ENCODE assay signal across 23 cellular contexts in the genomic region with DNA sequence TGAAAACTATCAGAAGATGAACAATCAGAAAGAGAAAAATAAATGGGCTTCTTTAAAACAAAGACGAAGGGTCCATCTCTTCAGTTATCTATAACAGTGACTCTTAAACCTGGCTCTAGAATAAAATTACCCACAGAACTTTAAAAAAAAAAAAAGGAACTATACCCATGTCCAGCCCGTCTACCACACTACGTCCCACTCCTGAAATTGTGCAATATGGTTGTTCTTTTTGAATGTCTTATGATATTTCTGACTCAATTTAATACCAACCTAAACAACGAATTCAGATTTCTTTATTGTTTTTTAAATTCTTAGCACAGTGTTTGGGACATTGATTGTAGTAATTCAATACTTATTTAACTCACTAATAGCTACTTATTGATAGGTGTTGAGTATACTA.
"Had no signal": no experiment of that assay in that cellular context is flagged by ENCODE, and none has a peak within 500 bp of the region (broad histone marks: within the 10 kb centered on the region; RNA-seq: fewer than 3 reads in every experiment).

No MANE protein-coding gene starts in this region.

- ATAC-seq: PC-3 had no signal

- H3K4me3 ChIP-seq: adrenal gland, breast epithelium, colonic mucosa, MG63 had no signal

- H3K27me3 Mint-ChIP-seq: activated CD4-positive, alpha-beta memory T cell treated with anti-CD3 and anti-CD28 coated beads for 36 hours; activated CD4-positive, alpha-beta T cell treated with anti-CD3 and anti-CD28 coated beads, Interleukin-2, amount 10 ng/mL, durations not matched to agents 7 days and 5 days; activated naive CD8-positive, alpha-beta T cell treated with anti-CD3 and anti-CD28 coated beads, Interleukin-2, amount 10 ng/mL, durations not matched to agents 7 days and 5 days had no signal

- H3K4me3 Mint-ChIP-seq: activated CD4-positive, alpha-beta memory T cell treated with anti-CD3 and anti-CD28 coated beads for 36 hours; activated CD4-positive, alpha-beta T cell treated with anti-CD3 and anti-CD28 coated beads, Interleukin-2, amount 10 ng/mL, durations not matched to agents 7 days and 5 days; activated naive CD8-positive, alpha-beta T cell treated with anti-CD3 and anti-CD28 coated beads, Interleukin-2, amount 10 ng/mL, durations not matched to agents 7 days and 5 days had no signal

- H3K27ac Mint-ChIP-seq: activated CD4-positive, alpha-beta memory T cell treated with anti-CD3 and anti-CD28 coated beads for 36 hours; activated CD4-positive, alpha-beta T cell treated with anti-CD3 and anti-CD28 coated beads, Interleukin-2, amount 10 ng/mL, durations not matched to agents 7 days and 5 days; activated naive CD8-positive, alpha-beta T cell treated with anti-CD3 and anti-CD28 coated beads, Interleukin-2, amount 10 ng/mL, durations not matched to agents 7 days and 5 days had no signal

- H3K4me1 Mint-ChIP-seq: activated CD4-positive, alpha-beta T cell treated with anti-CD3 and anti-CD28 coated beads, Interleukin-2, amount 10 ng/mL, durations not matched to agents 7 days and 5 days; activated naive CD8-positive, alpha-beta T cell treated with anti-CD3 and anti-CD28 coated beads, Interleukin-2, amount 10 ng/mL, durations not matched to agents 7 days and 5 days had no signal

- DNase-seq: activated CD4-positive, alpha-beta memory T cell treated with anti-CD3 and anti-CD28 coated beads for 36 hours; activated CD4-positive, alpha-beta T cell treated with anti-CD3 and anti-CD28 coated beads, Interleukin-2, amount 10 ng/mL, durations not matched to agents 7 days and 5 days; activated CD4-positive, CD25-positive, alpha-beta regulatory T cell; activated CD8-positive, alpha-beta memory T cell treated with anti-CD3 and anti-CD28 coated beads for 24 hours; activated naive CD4-positive, alpha-beta T cell treated with anti-CD3 and anti-CD28 coated beads, Interleukin-2, amount 50 U/mL, for 16 hours; activated naive CD8-positive, alpha-beta T cell treated with anti-CD3 and anti-CD28 coated beads, Interleukin-2, amount 10 ng/mL, durations not matched to agents 7 days and 5 days; activated T-cell treated with anti-CD3 and anti-CD28 coated beads for 4 hours; adrenal gland; aorta; caudate nucleus; colonic mucosa; MG63; NCI-H1092 treated with DMSO at 0.1 percent for 48 hours; NCI-H1417 treated with DMSO at 0.1 percent for 48 hours; NCI-H1694 treated with DMSO at 0.1 percent for 48 hours; NCI-H2081; NCI-H510A treated with DMSO at 0.1 percent for 48 hours; NCI-H69; PC-3; SHP77; T-helper 2 cell; T1000 had no signal
